ENCODE assay signal across 8 cellular contexts in the genomic region with DNA sequence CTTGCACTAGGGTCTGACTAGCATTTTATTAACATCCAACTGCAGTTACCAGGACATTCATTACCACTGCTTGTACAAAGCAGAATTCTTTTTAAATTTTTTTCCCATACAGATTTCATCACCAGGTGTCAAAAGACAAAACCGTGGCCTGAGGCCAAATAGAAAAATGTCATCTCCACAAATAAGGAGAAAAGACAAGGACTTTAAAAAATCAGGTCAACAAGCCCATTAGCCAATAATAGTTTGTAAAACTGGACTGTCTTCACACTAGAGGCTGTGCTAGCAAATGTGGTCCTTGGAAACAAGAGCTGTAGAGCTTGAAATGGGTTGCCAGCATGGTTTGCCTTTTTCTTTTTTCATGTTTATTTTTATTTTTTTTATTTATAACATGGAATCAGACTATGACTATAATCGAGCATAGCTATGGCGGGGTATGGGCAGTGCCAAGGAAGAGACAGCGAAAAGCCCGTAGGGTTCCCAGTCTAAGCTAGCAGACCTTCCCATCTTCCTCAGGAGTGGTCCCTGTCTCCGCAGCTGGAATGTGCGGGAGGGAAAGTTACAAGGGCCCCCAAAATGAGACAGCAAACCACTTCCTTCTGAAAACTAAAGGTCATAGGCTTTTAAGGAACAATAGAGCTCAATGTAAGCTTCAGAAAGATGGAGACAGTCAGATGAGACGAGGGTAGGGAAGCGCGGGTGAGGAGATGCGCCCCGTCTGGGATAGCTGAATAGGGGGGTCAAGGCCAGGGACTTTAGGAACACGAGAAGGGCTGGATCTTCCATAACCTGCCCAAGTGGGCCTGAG. TPM values are rescaled to one million over a fixed set of nuclear protein-coding genes. Genes with fewer than 3 reads are reported as not detected.
A peak's percentile ranks its signal among the peaks of the same experiment; 100 is the strongest.
DNase-seq lines count a peak whose midpoint lies in the region; FAIRE-seq and TF ChIP-seq lines count a peak whose summit lies in the region.

No MANE protein-coding gene starts in this region.

- no peak for FAIRE-seq in GM12892 (lab: Jason Lieb, UNC)

- H3K4me3 ChIP-seq in adrenal gland (peak overlapping the region in 3 of 4 donors; percentile 27 to 96 (median 65)), iPS-18c (ENCODE audit: insufficient read depth, low read depth, low read length) (peak overlapping the region; percentile 96), skin epidermis (peak overlapping the region; percentile 73 to 90 (median 86))

- TF ChIP-seq POLR2A in adrenal gland (IDR thresholded peaks at IDR 0.05) (no peak), GM12892 (IDR thresholded peaks at IDR 0.05; ENCODE audit: low read depth, low read length) (no peak)

- 6 to 17% (median 8%) methylated on average over 13 of the region's 13 CpGs for WGBS in adrenal gland, 4 donors

- H3K9me3 ChIP-seq in adrenal gland (replicated peaks in 1 of 3) (no peaks in the 10 kb centered on the region), iPS-18c (ENCODE audit: control insufficient read depth, insufficient read depth, low read length) (peaks cover 2% of the 10 kb centered on the region)

- peak; percentile 22 for DNase-seq in Daoy (ENCODE audit: low read depth)
- peak; percentile 12 for DNase-seq in M059J (ENCODE audit: low read depth)
- peak in 1 of 7 donors; percentile 35 for DNase-seq in adrenal gland
- no peak for DNase-seq in activated CD8-positive, alpha-beta memory T cell treated with anti-CD3 and anti-CD28 coated beads for 24 hours
- DNase-seq in GM12892 (ENCODE audit: insufficient read length), result no peak
- DNase-seq in NCI-H748 (lab: John Stamatoyannopoulos, UW; ENCODE audit: unreplicated experiment), result no peak

- H3K36me3 ChIP-seq in adrenal gland (replicated peaks in 1 of 2), result no peaks in the 10 kb centered on the region

- peaks cover 4 to 29% of the 10 kb centered on the region in 2 donors for H3K4me1 ChIP-seq in adrenal gland (replicated peaks in 1 of 2)

- H3K27ac ChIP-seq in adrenal gland, result peak overlapping the region in 4 of 5 donors; percentile 72 to 91 (median 85)
- peak overlapping the region; percentile 70 to 98 (median 94) for H3K27ac ChIP-seq in skin epidermis

- H3K27me3 ChIP-seq in adrenal gland, result no peaks in the 10 kb centered on the region

- intact Hi-C loops in adrenal gland (cut with DNase I), result loop anchor here in 1 of 2 donors (10.0 kb wide), 1 partner anchor 47 kb away; the partner anchor contains the start of gene SNUPN

- no peak for TF ChIP-seq CTCF in adrenal gland (IDR thresholded peaks at IDR 0.05)

RNA-seq across cellular contexts. Expression of gene PTPN9, which starts 1.5 kb away (rescaled TPM):
- total RNA-seq in Daoy (2014; rRNA removed; shearing (Covaris generic)), result 20.8 and 21.2 TPM in 2 replicates
- total RNA-seq in M059J (2014; rRNA removed; shearing (Covaris generic)), result 9.9 and 19.2 TPM in 2 replicates
- 10 to 100 TPM; 11.7 to 28.5 (median 19.9) TPM for total RNA-seq in adrenal gland
- 10 to 100 TPM in 1 of 3 donors, 1 to 10 TPM in 2; 5.9 to 20.1 (median 6.1) TPM for polyA plus RNA-seq in adrenal gland
- polyA plus RNA-seq in GM12892 (2012; ENCODE audit: missing spikeins), result 16.1 TPM

RNA-seq across cellular contexts. Expression of gene SNUPN, which starts 47.9 kb away (rescaled TPM):
- total RNA-seq in Daoy (2014; rRNA removed; shearing (Covaris generic)), result 36.0 and 41.4 TPM in 2 replicates
- 26.6 and 32.1 TPM in 2 replicates for total RNA-seq in M059J (2014; rRNA removed; shearing (Covaris generic))
- total RNA-seq in adrenal gland, result 10 to 100 TPM; 18.5 to 40.8 (median 25.1) TPM
- 10 to 100 TPM; 13.5 to 21.8 (median 16.7) TPM for polyA plus RNA-seq in adrenal gland
- 25.7 TPM for polyA plus RNA-seq in GM12892 (2012; ENCODE audit: missing spikeins)

Comparison
In these comparisons a context has a peak if more than half of its experiments do, and no peak if none do; other contexts are left out.
1. DNase-seq: peak in Daoy (single experiment) and M059J (single experiment); none in activated CD8-positive, alpha-beta memory T cell treated with anti-CD3 and anti-CD28 coated beads for 24 hours (single experiment), GM12892 (single experiment) and NCI-H748 (single experiment).
2. Peak in every context shown above with its lines, with median percentiles within 50 percentile points of each other: H3K4me3 ChIP-seq.